ENCODE assay signal across 14 cellular contexts in genomic region chr12:46437411-46437810, GRCh38.
DNase-seq lines count a peak whose midpoint lies in the region; ATAC-seq, FAIRE-seq and TF ChIP-seq lines count a peak whose summit lies in the region.
"Had no signal": no experiment of that assay in that cellular context is flagged by ENCODE, and none has a peak within 500 bp of the region (broad histone marks: within the 10 kb centered on the region; RNA-seq: fewer than 3 reads in every experiment).

No MANE protein-coding gene starts in this region.

- TF ChIP-seq EP300 in A549 (IDR thresholded peaks at IDR 0.05) (no peak), stomach (IDR thresholded peaks at IDR 0.05) (no peak)

- in situ Hi-C loops in Panc1 (cut with HindIII; ENCODE audit: low pct_unique_long_range_greater_than_20kb, low sequenced_read_pairs) = no loop called here

- WGBS in A549 (ENCODE audit: missing lambda C conversion rate) = 81% methylated on average over 1 of the region's 1 CpG
- WGBS in stomach, 5 donors = 89 to 93% (median 92%) methylated on average over 1 of the region's 1 CpG

- intact Hi-C loops in Panc1 (cut with micrococcal nuclease; ENCODE audit: unreplicated experiment) = no loop called here
- intact Hi-C loops in stomach (cut with DNase I; ENCODE audit: low total_unique reads) = no loop called here
- intact Hi-C loops in lower lobe of right lung (cut with DNase I) = no loop called here

- H3K79me2 ChIP-seq in parathyroid adenoma = no peaks in the 10 kb centered on the region

- TF ChIP-seq POLR2A in A549 (IDR thresholded peaks at IDR 0.05; ENCODE audit: low read length) (no peak), stomach (IDR thresholded peaks at IDR 0.05) (no peak)

- FAIRE-seq in A549 (lab: Jason Lieb, UNC) (no peak), TTC549 (lab: Jason Lieb, UNC) (peak; percentile 89)

- no peak for TF ChIP-seq CTCF in A549 (IDR thresholded peaks at IDR 0.05)
- TF ChIP-seq CTCF in Panc1 (IDR thresholded peaks at IDR 0.05) = no peak
- no peak for TF ChIP-seq CTCF in parathyroid adenoma (IDR thresholded peaks at IDR 0.05)
- TF ChIP-seq CTCF in stomach (IDR thresholded peaks at IDR 0.05) = no peak
- TF ChIP-seq CTCF in lower lobe of right lung (IDR thresholded peaks at IDR 0.05) = no peak

- no peak for TF ChIP-seq RAD21 in A549 (conservative IDR thresholded peaks at IDR 0.05 in 1 of 2, IDR thresholded peaks at IDR 0.05 in 1 of 2)

- no peak overlapping the region; the same call in 2 of the 3 replicates for H3K4me2 ChIP-seq in A549
- H3K4me2 ChIP-seq in parathyroid adenoma (ENCODE audit: low read length) = no peak overlapping the region
- H3K4me2 ChIP-seq: BLaER1 had no signal

- H3K27ac ChIP-seq in A549 (peak overlapping the region; percentile 29 to 75; a peak in 4 of 6 replicates), Panc1 (ENCODE audit: low read length) (peak overlapping the region; percentile 90), parathyroid adenoma (no peak overlapping the region), stomach (no peak overlapping the region), lower lobe of right lung (no peak overlapping the region)
- H3K27ac ChIP-seq: 22Rv1, BLaER1 had no signal

- no TSS peak for BruUV-seq in Panc1 (replicated peaks; lab: Mats Ljungman, UMichigan)

- DNase-seq in A549 (ENCODE audit: low read depth in 1 of 2, low spot score in 1 of 2) (no peak), Panc1 (ENCODE audit: low read depth, low spot score) (no peak), NCI-H510A (lab: John Stamatoyannopoulos, UW) (no peak), globus pallidus (ENCODE audit: low spot score) (no peak), stomach (no peak), lower lobe of right lung (no peak)
- DNase-seq: AML-193; Caco-2; CD8-positive, alpha-beta memory T cell; GF-D8 had no signal

- no peaks in the 10 kb centered on the region for H3K9me3 ChIP-seq in A549
- H3K9me3 ChIP-seq in Panc1 (ENCODE audit: control insufficient read depth, insufficient read depth, low read depth, low read length) = no peaks in the 10 kb centered on the region; the same call in 1 of the 2 replicates
- no peaks in the 10 kb centered on the region for H3K9me3 ChIP-seq in parathyroid adenoma (ENCODE audit: control insufficient read depth, low read length)
- no peaks in the 10 kb centered on the region for H3K9me3 ChIP-seq in stomach
- H3K9me3 ChIP-seq in lower lobe of right lung = no peaks in the 10 kb centered on the region
- H3K9me3 ChIP-seq: BLaER1, Caco-2 had no signal

- CTCF ChIA-PET in A549 (lab: Yijun Ruan, JAX) = no interaction called here
- CTCF ChIA-PET in Panc1 (lab: Charles Lee) = no interaction called here

- H3K27me3 ChIP-seq in Panc1 (ENCODE audit: control insufficient read depth, insufficient read depth, low read length) (no peaks in the 10 kb centered on the region), parathyroid adenoma (ENCODE audit: control insufficient read depth, insufficient read depth, low read length) (no peaks in the 10 kb centered on the region), stomach (no peaks in the 10 kb centered on the region), lower lobe of right lung (ENCODE audit: low read depth) (no peaks in the 10 kb centered on the region)
- H3K27me3 ChIP-seq: BLaER1 had no signal

- peak overlapping the region; percentile 6 for H2AFZ ChIP-seq in parathyroid adenoma

- H3K36me3 ChIP-seq in Panc1 (ENCODE audit: control insufficient read depth, insufficient read depth, low read length) (no peaks in the 10 kb centered on the region), parathyroid adenoma (ENCODE audit: control insufficient read depth, insufficient read depth, low read length) (no peaks in the 10 kb centered on the region), stomach (no peaks in the 10 kb centered on the region), lower lobe of right lung (no peaks in the 10 kb centered on the region)
- H3K36me3 ChIP-seq: BLaER1 had no signal

- H3K4me1 ChIP-seq in A549 (peaks cover 41% of the 10 kb centered on the region), Panc1 (ENCODE audit: control insufficient read depth, insufficient read depth, low read length) (peaks cover 60% of the 10 kb centered on the region), parathyroid adenoma (peaks cover 6% of the 10 kb centered on the region), stomach (peaks cover 0 to 5% (median under 1%) of the 10 kb centered on the region in 4 donors), lower lobe of right lung (peaks cover under 1% of the 10 kb centered on the region)
- H3K4me1 ChIP-seq: BLaER1, Caco-2 had no signal

- H3K4me3 ChIP-seq in A549 (no peak overlapping the region), Panc1 (ENCODE audit: low read depth in 2 of 2, low read length in 2 of 2) (no peak overlapping the region), parathyroid adenoma (ENCODE audit: low read depth, low read length) (no peak overlapping the region), stomach (no peak overlapping the region), lower lobe of right lung (no peak overlapping the region)
- H3K4me3 ChIP-seq: BLaER1 had no signal

- no peak for ATAC-seq in A549
- ATAC-seq in Panc1 = no peak
- ATAC-seq in lower lobe of right lung = no peak

- no peak overlapping the region for H3K9ac ChIP-seq in parathyroid adenoma
- H3K9ac ChIP-seq: BLaER1 had no signal

- POLR2A ChIA-PET in A549 (lab: Yijun Ruan, JAX) (no interaction called here), Panc1 (lab: Charles Lee) (no interaction called here)

TF ChIP-seq in A549, 52 proteins besides CTCF, POLR2A, EP300 and RAD21:
- no peak for TF ChIP-seq TFCP2L1 (CRISPR knock-in tag; IDR thresholded peaks at IDR 0.05)
- no peak for TF ChIP-seq GATA3 (IDR thresholded peaks at IDR 0.05; ENCODE audit: borderline replicate concordance)
- TF ChIP-seq KDM1A (IDR thresholded peaks at IDR 0.05; ENCODE audit: low read depth) = no peak
- no peak for TF ChIP-seq SMC3 (IDR thresholded peaks at IDR 0.05)
- TF ChIP-seq JUNB (IDR thresholded peaks at IDR 0.05) = no peak
- TF ChIP-seq NR3C1 (IDR thresholded peaks at IDR 0.05) = no peak
- no peak for TF ChIP-seq CBX2 (IDR thresholded peaks at IDR 0.05; ENCODE audit: borderline replicate concordance, low read depth)
- TF ChIP-seq, protein P1, sequence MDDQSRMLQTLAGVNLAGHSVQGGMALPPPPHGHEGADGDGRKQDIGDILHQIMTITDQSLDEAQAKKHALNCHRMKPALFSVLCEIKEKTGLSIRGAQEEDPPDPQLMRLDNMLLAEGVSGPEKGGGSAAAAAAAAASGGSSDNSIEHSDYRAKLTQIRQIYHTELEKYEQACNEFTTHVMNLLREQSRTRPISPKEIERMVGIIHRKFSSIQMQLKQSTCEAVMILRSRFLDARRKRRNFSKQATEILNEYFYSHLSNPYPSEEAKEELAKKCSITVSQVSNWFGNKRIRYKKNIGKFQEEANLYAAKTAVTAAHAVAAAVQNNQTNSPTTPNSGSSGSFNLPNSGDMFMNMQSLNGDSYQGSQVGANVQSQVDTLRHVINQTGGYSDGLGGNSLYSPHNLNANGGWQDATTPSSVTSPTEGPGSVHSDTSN (IDR thresholded peaks at IDR 0.05) = no peak
- no peak for TF ChIP-seq CEBPB (IDR thresholded peaks at IDR 0.05)
- TF ChIP-seq, protein P2, sequence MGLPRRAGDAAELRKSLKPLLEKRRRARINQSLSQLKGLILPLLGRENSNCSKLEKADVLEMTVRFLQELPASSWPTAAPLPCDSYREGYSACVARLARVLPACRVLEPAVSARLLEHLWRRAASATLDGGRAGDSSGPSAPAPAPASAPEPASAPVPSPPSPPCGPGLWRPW (IDR thresholded peaks at IDR 0.05) = no peak
- no peak for TF ChIP-seq RCOR1 (IDR thresholded peaks at IDR 0.05; ENCODE audit: low read depth, low read length)
- TF ChIP-seq ZSCAN20 (CRISPR knock-in tag; IDR thresholded peaks at IDR 0.05) = no peak
- TF ChIP-seq RARB (CRISPR knock-in tag; IDR thresholded peaks at IDR 0.05) = no peak
- no peak for TF ChIP-seq RFX5 (IDR thresholded peaks at IDR 0.05)
- no peak for TF ChIP-seq FOSL2 (IDR thresholded peaks at IDR 0.05)
- TF ChIP-seq FOSL2 (CRISPR knock-in tag; IDR thresholded peaks at IDR 0.05) = no peak
- TF ChIP-seq FOXS1 (CRISPR knock-in tag; IDR thresholded peaks at IDR 0.05) = no peak

Comparison
In these comparisons a context has a peak if more than half of its experiments do, and no peak if none do; other contexts are left out.
1. H3K27ac ChIP-seq: peak in A549 (2 of 2) and Panc1 (single experiment); none in parathyroid adenoma (single experiment), stomach (0 of 5) and lower lobe of right lung (single experiment).